8 cellular contexts compared by ENCODE assay signal in the genomic region with DNA sequence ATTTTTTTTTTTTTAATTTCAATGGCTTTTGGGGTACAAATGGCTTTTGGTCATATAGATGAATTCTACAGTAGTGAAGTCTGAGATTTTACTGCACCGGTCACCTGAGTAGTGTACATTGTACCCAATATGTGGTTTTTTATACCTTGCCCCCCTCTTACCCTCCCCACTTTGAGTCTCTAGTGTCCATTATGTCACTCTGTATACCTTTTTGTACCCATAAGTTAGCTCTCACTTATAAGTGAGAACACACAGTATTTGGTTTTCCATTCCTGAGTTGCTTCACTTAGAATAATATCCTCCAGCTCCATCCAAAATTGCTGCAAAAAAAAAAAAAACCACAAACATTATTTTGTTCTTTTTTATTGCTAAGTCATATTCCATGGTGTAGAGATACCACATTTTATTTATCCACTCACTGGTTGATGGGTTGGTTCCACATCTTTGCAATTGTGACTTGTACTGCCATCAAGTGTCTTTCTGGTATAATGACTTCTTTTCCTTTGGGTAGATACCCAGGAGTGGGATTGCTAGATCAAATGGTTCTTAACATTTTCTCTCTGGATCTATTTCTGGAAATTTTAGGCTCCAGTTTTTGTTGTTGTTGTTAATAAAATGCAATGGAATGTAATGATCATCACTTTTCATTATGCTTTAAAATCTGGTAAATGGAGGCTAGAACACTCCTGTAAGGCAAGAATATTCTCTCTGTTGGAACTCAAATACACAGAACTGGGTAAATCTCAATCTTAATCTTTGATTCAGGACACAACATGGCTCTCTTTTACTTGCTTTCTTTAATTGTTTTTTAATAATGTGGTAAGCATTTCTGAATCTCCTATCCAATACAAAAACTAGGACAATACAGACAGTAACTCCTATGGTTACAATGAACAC. TPM values are rescaled to one million over a fixed set of nuclear protein-coding genes. Genes with fewer than 3 reads are reported as not detected.
DNase-seq lines count a peak whose midpoint lies in the region; ATAC-seq and TF ChIP-seq lines count a peak whose summit lies in the region.

No MANE protein-coding gene starts in this region.

- H3K27me3 Mint-ChIP-seq in CD4-positive, CD25-positive, alpha-beta regulatory T cell: no peaks in the 10 kb centered on the region
- no peaks in the 10 kb centered on the region for H3K27me3 Mint-ChIP-seq in T-cell
- no peaks in the 10 kb centered on the region for H3K27me3 Mint-ChIP-seq in type B pancreatic cell

- H3K4me1 Mint-ChIP-seq in CD4-positive, CD25-positive, alpha-beta regulatory T cell: peaks cover 32 to 80% (median 70%) of the 10 kb centered on the region in 4 donors
- H3K4me1 Mint-ChIP-seq in T-cell (peaks cover 89 to 91% (median 91%) of the 10 kb centered on the region in 3 donors), type B pancreatic cell (ENCODE audit: unreplicated experiment) (peaks cover 44% of the 10 kb centered on the region)

- H3K9me3 Mint-ChIP-seq in CD4-positive, CD25-positive, alpha-beta regulatory T cell: no peaks in the 10 kb centered on the region
- H3K9me3 Mint-ChIP-seq in T-cell (no peaks in the 10 kb centered on the region), type B pancreatic cell (no peaks in the 10 kb centered on the region)

- ATAC-seq in CD4-positive, CD25-positive, alpha-beta regulatory T cell (ENCODE audit: low read depth in 2 of 2): peak in 1 of 2 donors; percentile 28
- ATAC-seq in HCT116 (peak; percentile 61), T-cell (replicated peaks in 1 of 4) (peak in 3 of 4 experiments; percentile 27 to 39 (median 39)), gastroesophageal sphincter (no peak), aorta (ENCODE audit: low FRiP score) (no peak), HG03039 (IDR thresholded peaks at IDR 0.05; ENCODE audit: unreplicated experiment) (no peak)

- TF ChIP-seq EP300 in gastroesophageal sphincter (IDR thresholded peaks at IDR 0.05): no peak

- CTCF ChIA-PET in HCT116 (lab: Charles Lee): no interaction called here
- CTCF ChIA-PET in T-cell (lab: Charles Lee): interaction anchor here (0.6 to 1.5 kb wide), 16 partner anchors 8 to 497 kb away, joined by 3 to 9 read pairs (median 3); a partner anchor contains a TSS

- no TSS peak for BruUV-seq in HCT116 (replicated peaks; lab: Mats Ljungman, UMichigan)

- TF ChIP-seq POLR2A in HCT116 (IDR thresholded peaks at IDR 0.05; ENCODE audit: borderline replicate concordance, extremely low read depth, insufficient read depth, insufficient read length): no peak
- no peak for TF ChIP-seq POLR2A in gastroesophageal sphincter (IDR thresholded peaks at IDR 0.05)

- no peaks in the 10 kb centered on the region for H3K9me3 ChIP-seq in CD4-positive, CD25-positive, alpha-beta regulatory T cell (ENCODE audit: control insufficient read depth in 2 of 2, low read length in 2 of 2)
- H3K9me3 ChIP-seq in HCT116 (ENCODE audit: control insufficient read depth in 1 of 2, insufficient read depth in 1 of 2, low read depth in 1 of 2, low read length in 2 of 2) (no peaks in the 10 kb centered on the region), gastroesophageal sphincter (no peaks in the 10 kb centered on the region), aorta (ENCODE audit: control insufficient read depth, low read length) (no peaks in the 10 kb centered on the region)

- H3K36me3 ChIP-seq in CD4-positive, CD25-positive, alpha-beta regulatory T cell (ENCODE audit: control insufficient read depth, insufficient read depth, low read length): peaks cover 32% of the 10 kb centered on the region
- H3K36me3 ChIP-seq in HCT116 (ENCODE audit: control insufficient read depth in 1 of 2, insufficient read depth in 2 of 2, low read length in 2 of 2) (peaks cover 0 to 27% of the 10 kb centered on the region in 2 experiments; a peak in 2 of 4 replicates), gastroesophageal sphincter (peaks cover 14 to 55% of the 10 kb centered on the region in 2 donors), aorta (ENCODE audit: control insufficient read depth in 1 of 2, insufficient read depth in 2 of 2, low read length in 1 of 2) (peaks cover 4 to 10% of the 10 kb centered on the region in 2 donors)

- DNase-seq in CD4-positive, CD25-positive, alpha-beta regulatory T cell: peak in 2 of 3 donors; percentile 58 to 70
- DNase-seq in HCT116 (ENCODE audit: low read depth, low spot score): no peak
- DNase-seq in T-cell: no peak
- no peak for DNase-seq in type B pancreatic cell (ENCODE audit: extremely low spot score, unreplicated experiment)
- DNase-seq in aorta: no peak
- DNase-seq in activated CD8-positive, alpha-beta memory T cell treated with anti-CD3 and anti-CD28 coated beads, Interleukin-2, amount 50 U/mL, for 4 hours: no peak

- H3K9ac ChIP-seq in HCT116 (ENCODE audit: low read length): no peak overlapping the region

- H3K36me3 Mint-ChIP-seq in CD4-positive, CD25-positive, alpha-beta regulatory T cell: peaks cover 21% of the 10 kb centered on the region
- H3K36me3 Mint-ChIP-seq in T-cell: peaks cover 42% of the 10 kb centered on the region
- H3K36me3 Mint-ChIP-seq in type B pancreatic cell: peaks cover 28% of the 10 kb centered on the region

- peak overlapping the region; percentile 30 to 83 (median 62) for H3K4me3 Mint-ChIP-seq in CD4-positive, CD25-positive, alpha-beta regulatory T cell
- H3K4me3 Mint-ChIP-seq in T-cell (peak overlapping the region in 2 of 3 donors; percentile 34 to 100), type B pancreatic cell (no peak overlapping the region)

- H3K4me1 ChIP-seq in CD4-positive, CD25-positive, alpha-beta regulatory T cell (ENCODE audit: control insufficient read depth, insufficient read depth, low read length, poor library complexity, severe bottlenecking): peaks cover 53% of the 10 kb centered on the region
- peaks cover 0 to 13% of the 10 kb centered on the region in 2 experiments; a peak in 2 of 4 replicates for H3K4me1 ChIP-seq in HCT116 (ENCODE audit: control insufficient read depth in 1 of 2, insufficient read depth in 2 of 2, low read length in 2 of 2)
- peaks cover 33 to 99% (median 46%) of the 10 kb centered on the region in 3 donors for H3K4me1 ChIP-seq in gastroesophageal sphincter
- H3K4me1 ChIP-seq in aorta (ENCODE audit: control insufficient read depth in 1 of 2, insufficient read depth in 2 of 2, low read length in 2 of 2): no peaks in the 10 kb centered on the region

- intact Hi-C loops in HCT116 (cut with micrococcal nuclease) (loop anchor here (1.0 kb wide), 1 partner anchor 17 kb away; no protein-coding TSS in a partner anchor), aorta (cut with DNase I) (no loop called here)

- H3K27ac Mint-ChIP-seq in CD4-positive, CD25-positive, alpha-beta regulatory T cell: peak overlapping the region in 2 of 3 donors; percentile 80 to 81
- H3K27ac Mint-ChIP-seq in T-cell (peak overlapping the region; percentile 57 to 80), type B pancreatic cell (peak overlapping the region; percentile 77)

- WGBS in gastroesophageal sphincter (ENCODE audit: low coverage in 1 of 2), 2 donors: 92 to 100% methylated on average over 1 of the region's 1 CpG
- 90 to 97% methylated on average over 1 of the region's 1 CpG for WGBS in aorta, 2 donors

- peak overlapping the region; percentile 100 for H3K27ac ChIP-seq in CD4-positive, CD25-positive, alpha-beta regulatory T cell (ENCODE audit: insufficient read depth, low read length, poor library complexity, severe bottlenecking)
- H3K27ac ChIP-seq in HCT116 (ENCODE audit: low read depth, low read length) (no peak overlapping the region), gastroesophageal sphincter (peak overlapping the region in 2 of 4 donors; percentile 97 to 99), aorta (ENCODE audit: low read depth in 1 of 2, low read length in 2 of 2) (no peak overlapping the region)

- POLR2A ChIA-PET in HCT116 (lab: Charles Lee) (interaction anchor here (1.1 to 1.5 kb wide), 3 partner anchors 9 to 66 kb away, joined by 3 to 10 read pairs (median 3); a partner anchor contains a TSS), T-cell (lab: Charles Lee) (interaction anchor here (0.5 to 1.1 kb wide), 9 partner anchors 9 to 612 kb away, joined by 3 to 6 read pairs (median 3); no protein-coding TSS in a partner anchor)

- TF ChIP-seq CTCF in HCT116 (IDR thresholded peaks at IDR 0.05 in 2 of 3, conservative IDR thresholded peaks at IDR 0.05 in 1 of 3; ENCODE audit: borderline replicate concordance in 1 of 3, insufficient read depth in 1 of 3, low read depth in 2 of 3, low read length in 2 of 3): peak in 2 of 3 experiments; percentile 30 to 38; a peak in 3 of 6 replicates
- peak in 3 of 4 experiments; percentile 18 to 30 (median 28) for TF ChIP-seq CTCF in gastroesophageal sphincter (IDR thresholded peaks at IDR 0.05)
- peak; percentile 56 for TF ChIP-seq CTCF in type B pancreatic cell (conservative IDR thresholded peaks at IDR 0.05)

- H3K4me2 ChIP-seq in HCT116 (ENCODE audit: low read length): no peak overlapping the region

- H3K79me2 ChIP-seq in HCT116 (ENCODE audit: insufficient read depth, low read length): peaks cover 58% of the 10 kb centered on the region

- peak overlapping the region; percentile 97 for H3K4me3 ChIP-seq in CD4-positive, CD25-positive, alpha-beta regulatory T cell (ENCODE audit: low read depth, low read length)
- H3K4me3 ChIP-seq in HCT116 (replicated peaks in 1 of 2; ENCODE audit: low read depth in 1 of 2, low read length in 2 of 2) (no peak overlapping the region), gastroesophageal sphincter (no peak overlapping the region), aorta (ENCODE audit: low read length in 2 of 2) (no peak overlapping the region)

- RAD21 ChIA-PET in HCT116 (lab: Charles Lee; ENCODE audit: low non-redundant PET in 1 of 2, low total read pairs in 2 of 2, uncharacterized antibody in 2 of 2, unreplicated experiment in 2 of 2): interaction anchor here (0.7 to 1.4 kb wide), 3 partner anchors 17 to 31 kb away, joined by 3 to 5 read pairs (median 4); no protein-coding TSS in a partner anchor

- no peaks in the 10 kb centered on the region for H3K9me2 ChIP-seq in HCT116 (ENCODE audit: insufficient read depth)

- H4K20me1 ChIP-seq in HCT116 (ENCODE audit: insufficient read depth): no peaks in the 10 kb centered on the region

- no peaks in the 10 kb centered on the region for H3K27me3 ChIP-seq in CD4-positive, CD25-positive, alpha-beta regulatory T cell (ENCODE audit: control insufficient read depth, insufficient read depth, low read length)
- H3K27me3 ChIP-seq in HCT116 (ENCODE audit: insufficient read depth, low read length) (no peaks in the 10 kb centered on the region), gastroesophageal sphincter (no peaks in the 10 kb centered on the region), aorta (ENCODE audit: control insufficient read depth in 1 of 2, insufficient read depth in 2 of 2, low read length in 1 of 2) (no peaks in the 10 kb centered on the region)

- peak; percentile 66 for TF ChIP-seq RAD21 in HCT116 (IDR thresholded peaks at IDR 0.05; ENCODE audit: low read depth)

- H2AFZ ChIP-seq in HCT116 (ENCODE audit: low read depth, low read length, poor library complexity, severe bottlenecking): no peak overlapping the region

RNA-seq across cellular contexts. Expression of a gene that starts 10.3 kb away (rescaled TPM):
- 890 TPM for total RNA-seq in CD4-positive, CD25-positive, alpha-beta regulatory T cell
- 1 to 10 TPM; 1.4 to 3.1 (median 1.9) TPM for polyA plus RNA-seq in CD4-positive, CD25-positive, alpha-beta regulatory T cell
- total RNA-seq in HCT116 (2021; ENCODE audit: unreplicated experiment): 564 TPM
- polyA plus RNA-seq in HCT116 (2012): 181 and 274 TPM in 2 replicates
- 1,000 to 10,000 TPM in 1 of 5 donors, 100 to 1,000 TPM in 4; 368 to 1,017 (median 906) TPM for total RNA-seq in T-cell
- total RNA-seq in gastroesophageal sphincter: 100 to 1,000 TPM in 2 of 4 donors, 10 to 100 TPM in 2; 21.0 to 341 (median 183) TPM
- total RNA-seq in type B pancreatic cell (ENCODE audit: low replicate concordance): 229 and 395 TPM in 2 replicates
- total RNA-seq in aorta: 1,000 to 10,000 TPM; 1,566 to 1,734 TPM
- polyA plus RNA-seq in aorta: 1,000 to 10,000 TPM in 1 of 2 donors, 100 to 1,000 TPM in 1; 239 to 1,307 TPM

RNA-seq across cellular contexts. Expression of a gene that starts 46.5 kb away (rescaled TPM):
- total RNA-seq in CD4-positive, CD25-positive, alpha-beta regulatory T cell: 47.4 TPM
- 10 to 100 TPM; 48.7 to 55.1 (median 53.9) TPM for polyA plus RNA-seq in CD4-positive, CD25-positive, alpha-beta regulatory T cell
- total RNA-seq in HCT116 (2021; ENCODE audit: unreplicated experiment) (35.8 TPM), T-cell (10 to 100 TPM; 35.6 to 79.1 (median 77.8) TPM), gastroesophageal sphincter (10 to 100 TPM; 19.9 to 31.5 (median 21.3) TPM), type B pancreatic cell (ENCODE audit: low replicate concordance) (35.0 and 41.8 TPM in 2 replicates), aorta (10 to 100 TPM; 27.8 to 39.5 TPM)
- polyA plus RNA-seq in HCT116 (2012): 12.9 and 20.6 TPM in 2 replicates
- polyA plus RNA-seq in aorta: 10 to 100 TPM; 16.8 to 19.2 TPM

RNA-seq across cellular contexts. Expression of a gene that starts 50.5 kb away (rescaled TPM):
- 40.3 TPM for total RNA-seq in CD4-positive, CD25-positive, alpha-beta regulatory T cell
- 10 to 100 TPM; 11.1 to 16.9 (median 13.8) TPM for polyA plus RNA-seq in CD4-positive, CD25-positive, alpha-beta regulatory T cell
- total RNA-seq in HCT116 (2021; ENCODE audit: unreplicated experiment) (3.9 TPM), T-cell (10 to 100 TPM; 18.7 to 72.2 (median 22.6) TPM), gastroesophageal sphincter (10 to 100 TPM in 1 of 4 donors, 1 to 10 TPM in 3; 3.7 to 11.5 (median 7.5) TPM), type B pancreatic cell (ENCODE audit: low replicate concordance) (1.9 and 5.6 TPM in 2 replicates), aorta (10 to 100 TPM in 1 of 2 donors, 1 to 10 TPM in 1; 9.1 to 16.0 TPM)
- 2.0 and 2.3 TPM in 2 replicates for polyA plus RNA-seq in HCT116 (2012)
- polyA plus RNA-seq in aorta: 10 to 100 TPM in 1 of 2 donors, 1 to 10 TPM in 1; 5.6 to 10.7 TPM

Comparison
In these comparisons a context has a peak if more than half of its experiments do, and no peak if none do; other contexts are left out.
1. ATAC-seq: peak in HCT116 (single experiment) and T-cell (3 of 4); none in gastroesophageal sphincter (single experiment), aorta (single experiment) and HG03039 (single experiment).
2. DNase-seq: peak in CD4-positive, CD25-positive, alpha-beta regulatory T cell (2 of 3); none in HCT116 (single experiment), T-cell (0 of 34), type B pancreatic cell (single experiment), aorta (0 of 2) and activated CD8-positive, alpha-beta memory T cell treated with anti-CD3 and anti-CD28 coated beads, Interleukin-2, amount 50 U/mL, for 4 hours (single experiment).
3. Peak in every context shown above with its lines, with median percentiles within 50 percentile points of each other: H3K27ac Mint-ChIP-seq and CTCF ChIP-seq.